In the genomic region with DNA sequence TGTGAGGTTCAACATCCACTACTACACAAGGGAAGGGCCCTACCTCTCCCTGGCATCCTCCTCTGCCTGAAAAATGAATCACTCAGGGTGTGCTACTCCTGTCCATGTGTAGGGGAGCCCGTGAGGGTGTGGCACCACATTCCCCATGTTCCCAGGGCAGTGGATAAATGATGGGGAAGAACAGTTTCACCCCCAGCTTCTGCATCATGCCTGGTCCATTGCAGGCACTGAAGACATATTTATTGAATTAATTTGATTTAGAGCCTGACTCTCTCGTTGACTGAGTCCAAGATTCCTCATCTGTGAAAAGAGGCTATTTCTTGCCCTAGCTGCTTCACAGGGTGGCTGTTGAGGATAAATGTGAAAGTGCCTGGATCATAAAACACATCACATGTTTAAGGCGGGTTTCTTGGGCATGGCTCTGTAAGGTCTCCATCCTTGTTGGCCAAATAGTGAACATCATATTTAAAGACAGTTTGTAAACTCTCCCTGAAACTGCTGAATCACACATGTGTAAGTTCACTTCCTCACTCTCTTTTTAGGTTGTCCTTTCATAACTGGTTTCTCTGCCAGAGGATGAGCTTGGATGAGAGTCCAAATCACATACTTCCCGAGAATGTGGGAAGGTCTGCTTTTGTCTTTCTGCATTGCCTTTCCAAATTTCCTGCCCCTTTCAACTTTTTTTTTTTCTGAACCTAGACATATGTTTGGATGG, we compare ENCODE assay signal across 17 cellular contexts.
DNase-seq lines count a peak whose midpoint lies in the region; ATAC-seq and TF ChIP-seq lines count a peak whose summit lies in the region.
"Had no signal": no experiment of that assay in that cellular context is flagged by ENCODE, and none has a peak within 500 bp of the region (broad histone marks: within the 10 kb centered on the region; RNA-seq: fewer than 3 reads in every experiment).

No MANE protein-coding gene starts in this region.

- no peaks in the 10 kb centered on the region for H3K27me3 ChIP-seq in MM.1S (replicated peaks; ENCODE audit: insufficient read depth, low read length)
- H3K27me3 ChIP-seq: pancreas had no signal

- ATAC-seq in HG03442 (IDR thresholded peaks at IDR 0.05; ENCODE audit: unreplicated experiment) (no peak), GM19397 (IDR thresholded peaks at IDR 0.05; ENCODE audit: unreplicated experiment) (no peak), HG02623 (IDR thresholded peaks at IDR 0.05; ENCODE audit: unreplicated experiment) (no peak), GM18868 (IDR thresholded peaks at IDR 0.05; ENCODE audit: unreplicated experiment) (no peak)
- ATAC-seq: stimulated activated naive CD8-positive, alpha-beta T cell treated with anti-CD3 and anti-CD28 coated beads, Interleukin-15, amount 100 ng/mL, for 72 hours had no signal

- no peaks in the 10 kb centered on the region for H4K20me1 ChIP-seq in MM.1S (ENCODE audit: insufficient read depth, low read length)

- H3K4me3 Mint-ChIP-seq in nephron, result peak overlapping the region in 2 of 3 experiments; percentile 5 to 29
- H3K4me3 Mint-ChIP-seq: stimulated activated naive CD8-positive, alpha-beta T cell treated with anti-CD3 and anti-CD28 coated beads, Interleukin-15, amount 100 ng/mL, for 72 hours had no signal

- no peaks in the 10 kb centered on the region for H3K36me3 Mint-ChIP-seq in nephron (ENCODE audit: low read depth)

- TF ChIP-seq CTCF in GM10266 (IDR thresholded peaks at IDR 0.05; ENCODE audit: control insufficient read depth, insufficient read depth, low read depth, missing control alignments), result no peak
- no peak for TF ChIP-seq CTCF in MM.1S (IDR thresholded peaks at IDR 0.05; ENCODE audit: low read length)
- TF ChIP-seq CTCF in nephron (IDR thresholded peaks at IDR 0.05; ENCODE audit: unreplicated experiment in 3 of 3), result no peak

- H3K27me3 Mint-ChIP-seq in nephron (ENCODE audit: low read depth), result no peaks in the 10 kb centered on the region
- H3K27me3 Mint-ChIP-seq: stimulated activated naive CD8-positive, alpha-beta T cell treated with anti-CD3 and anti-CD28 coated beads, Interleukin-15, amount 100 ng/mL, for 72 hours had no signal

- H3K4me1 Mint-ChIP-seq in nephron, result peaks cover 48% of the 10 kb centered on the region

- peak overlapping the region; percentile 71 to 95 (median 88) for H3K27ac Mint-ChIP-seq in nephron

- no peaks in the 10 kb centered on the region for H3F3A ChIP-seq in MM.1S (ENCODE audit: insufficient read depth, low read length)

- H3K9me3 Mint-ChIP-seq in nephron, result no peaks in the 10 kb centered on the region
- H3K9me3 Mint-ChIP-seq: stimulated activated naive CD8-positive, alpha-beta T cell treated with anti-CD3 and anti-CD28 coated beads, Interleukin-15, amount 100 ng/mL, for 72 hours had no signal

- H3K27ac ChIP-seq in MM.1S (ENCODE audit: low read length), result no peak overlapping the region
- H3K27ac ChIP-seq: lower lobe of right lung, pancreas had no signal

- H3K4me1 ChIP-seq in MM.1S (ENCODE audit: low read length), result peaks cover 7% of the 10 kb centered on the region; the same call in 1 of the 2 replicates
- H3K4me1 ChIP-seq: pancreas had no signal

- no peak overlapping the region for H3K4me3 ChIP-seq in MM.1S (ENCODE audit: low read length)
- H3K4me3 ChIP-seq: lower lobe of right lung, pancreas had no signal

- no peak overlapping the region for H2AFZ ChIP-seq in MM.1S (ENCODE audit: low read length)

- peak overlapping the region; percentile 4; the same call in 1 of the 2 replicates for H3K4me2 ChIP-seq in MM.1S (ENCODE audit: low read depth, low read length)

- no peaks in the 10 kb centered on the region for H3K79me2 ChIP-seq in MM.1S (ENCODE audit: low read length)

- H3K36me3 ChIP-seq in MM.1S (replicated peaks; ENCODE audit: insufficient read depth, low read length), result no peaks in the 10 kb centered on the region
- H3K36me3 ChIP-seq: lower lobe of right lung, pancreas had no signal

- no peaks in the 10 kb centered on the region for H3K9me3 ChIP-seq in MM.1S (replicated peaks; ENCODE audit: insufficient read depth, low read length)
- H3K9me3 ChIP-seq: lower lobe of right lung, pancreas had no signal

- H3K9ac ChIP-seq in MM.1S (ENCODE audit: low read length), result no peak overlapping the region

- no peaks in the 10 kb centered on the region for H3K9me2 ChIP-seq in MM.1S (replicated peaks; ENCODE audit: insufficient read depth, low read length)

- DNase-seq in GM10266 (ENCODE audit: extremely low spot score), result peak; percentile 11
- peak; percentile 36 for DNase-seq in MM.1S
- peak; percentile 35 for DNase-seq in amniotic epithelial cell (ENCODE audit: low read depth)
- DNase-seq: activated CD4-positive, alpha-beta T cell treated with anti-CD3 and anti-CD28 coated beads for 48 hours; DMS53; KBM-7; lower lobe of right lung; NCI-H2227 treated with DMSO at 0.1 percent for 48 hours; pancreas; stimulated activated CD4-positive, alpha-beta T cell treated with anti-CD3 and anti-CD28 coated beads, Interleukin-2, amount 100 ng/mL, for 48 hours; stimulated activated naive CD8-positive, alpha-beta T cell treated with anti-CD3 and anti-CD28 coated beads, Interleukin-15, amount 100 ng/mL, for 72 hours; SW 1271 had no signal
